Comparison of ENCODE assay signal across 15 cellular contexts in genomic region chr9:96603305-96604004, GRCh38. TPM values are rescaled to one million over a fixed set of nuclear protein-coding genes. Genes with fewer than 3 reads are reported as not detected.
DNase-seq lines count a peak whose midpoint lies in the region; ATAC-seq and TF ChIP-seq lines count a peak whose summit lies in the region.
"Had no signal": no experiment of that assay in that cellular context is flagged by ENCODE, and none has a peak within 500 bp of the region (broad histone marks: within the 10 kb centered on the region; RNA-seq: fewer than 3 reads in every experiment).

No MANE protein-coding gene starts in this region.

- TF ChIP-seq POLR2A in heart left ventricle (IDR thresholded peaks at IDR 0.05): no peak
- no peak for TF ChIP-seq POLR2A in prostate gland (IDR thresholded peaks at IDR 0.05)

- H3K27me3 ChIP-seq in ACC112 (ENCODE audit: insufficient read depth, low read length) (no peaks in the 10 kb centered on the region), heart left ventricle (no peaks in the 10 kb centered on the region), prostate gland (replicated peaks; ENCODE audit: insufficient read depth) (no peaks in the 10 kb centered on the region)

- H3K9me3 Mint-ChIP-seq in stimulated activated memory B cell treated with anti-CD40 and anti-IgM and Interleukin-4, amounts not matched to agents 10 μg/mL and 1 μg/mL and 100 μg/mL, for 72 hours: peaks cover 2% of the 10 kb centered on the region
- no peaks in the 10 kb centered on the region for H3K9me3 Mint-ChIP-seq in activated naive CD8-positive, alpha-beta T cell treated with anti-CD3 and anti-CD28 coated beads, Interleukin-2, amount 50 U/mL, for 24 hours
- H3K9me3 Mint-ChIP-seq: activated CD4-positive, alpha-beta memory T cell treated with anti-CD3 and anti-CD28 coated beads for 36 hours; dendritic cell treated with granulocyte-macrophage colony-stimulating factor and Interleukin-4, amounts not matched to agents 40 ng/mL and 50 ng/mL, for 4 days had no signal

- no peak overlapping the region for H3K27ac Mint-ChIP-seq in stimulated activated memory B cell treated with anti-CD40 and anti-IgM and Interleukin-4, amounts not matched to agents 10 μg/mL and 1 μg/mL and 100 μg/mL, for 72 hours
- no peak overlapping the region for H3K27ac Mint-ChIP-seq in activated naive CD8-positive, alpha-beta T cell treated with anti-CD3 and anti-CD28 coated beads, Interleukin-2, amount 50 U/mL, for 24 hours
- H3K27ac Mint-ChIP-seq: activated CD4-positive, alpha-beta memory T cell treated with anti-CD3 and anti-CD28 coated beads for 36 hours; dendritic cell treated with granulocyte-macrophage colony-stimulating factor and Interleukin-4, amounts not matched to agents 40 ng/mL and 50 ng/mL, for 4 days had no signal

- H3K9me3 ChIP-seq in heart left ventricle (no peaks in the 10 kb centered on the region), prostate gland (no peaks in the 10 kb centered on the region)
- H3K9me3 ChIP-seq: Caco-2 had no signal

- no peaks in the 10 kb centered on the region for H3K36me3 Mint-ChIP-seq in stimulated activated memory B cell treated with anti-CD40 and anti-IgM and Interleukin-4, amounts not matched to agents 10 μg/mL and 1 μg/mL and 100 μg/mL, for 72 hours
- H3K36me3 Mint-ChIP-seq in activated naive CD8-positive, alpha-beta T cell treated with anti-CD3 and anti-CD28 coated beads, Interleukin-2, amount 50 U/mL, for 24 hours (ENCODE audit: low read depth): no peaks in the 10 kb centered on the region
- H3K36me3 Mint-ChIP-seq: activated CD4-positive, alpha-beta memory T cell treated with anti-CD3 and anti-CD28 coated beads for 36 hours had no signal

- intact Hi-C loops in heart left ventricle (cut with DNase I) (no loop called here), prostate gland (cut with DNase I) (no loop called here)

- 53 to 62% (median 59%) methylated on average over 8 of the region's 8 CpGs for WGBS in heart left ventricle, 4 donors
- 12% methylated on average over 8 of the region's 8 CpGs for WGBS in prostate gland

- no peaks in the 10 kb centered on the region for H3K4me1 Mint-ChIP-seq in stimulated activated memory B cell treated with anti-CD40 and anti-IgM and Interleukin-4, amounts not matched to agents 10 μg/mL and 1 μg/mL and 100 μg/mL, for 72 hours
- H3K4me1 Mint-ChIP-seq in activated naive CD8-positive, alpha-beta T cell treated with anti-CD3 and anti-CD28 coated beads, Interleukin-2, amount 50 U/mL, for 24 hours: no peaks in the 10 kb centered on the region

- no peak for TF ChIP-seq CTCF in heart left ventricle (IDR thresholded peaks at IDR 0.05)
- TF ChIP-seq CTCF in prostate gland (IDR thresholded peaks at IDR 0.05): no peak

- H3K4me3 Mint-ChIP-seq in stimulated activated memory B cell treated with anti-CD40 and anti-IgM and Interleukin-4, amounts not matched to agents 10 μg/mL and 1 μg/mL and 100 μg/mL, for 72 hours: no peak overlapping the region
- H3K4me3 Mint-ChIP-seq in activated naive CD8-positive, alpha-beta T cell treated with anti-CD3 and anti-CD28 coated beads, Interleukin-2, amount 50 U/mL, for 24 hours: no peak overlapping the region
- H3K4me3 Mint-ChIP-seq: activated CD4-positive, alpha-beta memory T cell treated with anti-CD3 and anti-CD28 coated beads for 36 hours; dendritic cell treated with granulocyte-macrophage colony-stimulating factor and Interleukin-4, amounts not matched to agents 40 ng/mL and 50 ng/mL, for 4 days had no signal

- H3K4me3 ChIP-seq in ACC112 (ENCODE audit: low read depth, low read length) (peak overlapping the region; percentile 48), heart left ventricle (peak overlapping the region in 3 of 12 donors; percentile 2 to 15 (median 2)), prostate gland (no peak overlapping the region)

- H3K27ac ChIP-seq in ACC112 (ENCODE audit: low read depth, low read length): peak overlapping the region; percentile 31
- H3K27ac ChIP-seq in heart left ventricle: peak overlapping the region in 11 of 12 donors; percentile 19 to 78 (median 64)
- H3K27ac ChIP-seq in prostate gland: peak overlapping the region; percentile 67 to 83

- peak; percentile 66 for DNase-seq in amniotic epithelial cell (ENCODE audit: low read depth)
- DNase-seq in heart left ventricle: no peak
- peak; percentile 34 for DNase-seq in prostate gland (ENCODE audit: low spot score)
- no peak for DNase-seq in activated CD4-positive, CD25-positive, alpha-beta regulatory T cell treated with anti-CD3 and anti-CD28 coated beads, Interleukin-2, amount 50 U/mL, for 72 hours
- no peak for DNase-seq in stimulated activated CD4-positive, alpha-beta T cell treated with anti-CD3 and anti-CD28 coated beads, Interleukin-1b, Interleukin-23, amount 100 ng/mL, for 48 hours
- DNase-seq in activated naive CD8-positive, alpha-beta T cell treated with anti-CD3 and anti-CD28 coated beads, Interleukin-2, amount 50 U/mL, for 24 hours: no peak
- DNase-seq: ACHN; activated CD4-positive, alpha-beta memory T cell treated with anti-CD3 and anti-CD28 coated beads for 36 hours; amniotic stem cell; Caco-2; NK-92 treated with Interleukin-12 subunit alpha and Interleukin-12 subunit beta, amount 100 ng/mL, for 24 hours; SIG-M5 had no signal

- no peaks in the 10 kb centered on the region for H3K36me3 ChIP-seq in ACC112 (ENCODE audit: insufficient read depth, low read length)
- no peaks in the 10 kb centered on the region for H3K36me3 ChIP-seq in heart left ventricle
- no peaks in the 10 kb centered on the region for H3K36me3 ChIP-seq in prostate gland

- peak overlapping the region; percentile 57 for H2AFZ ChIP-seq in ACC112 (ENCODE audit: low read length, unreplicated experiment)

- peaks cover 9% of the 10 kb centered on the region for H3K4me1 ChIP-seq in ACC112 (ENCODE audit: control insufficient read depth, insufficient read depth, low read length, unreplicated experiment)
- peaks cover 0 to 26% (median 12%) of the 10 kb centered on the region in 12 donors for H3K4me1 ChIP-seq in heart left ventricle
- peaks cover 3% of the 10 kb centered on the region for H3K4me1 ChIP-seq in prostate gland (replicated peaks)
- H3K4me1 ChIP-seq: Caco-2 had no signal

- ATAC-seq in heart left ventricle: peak; percentile 79 to 89 (median 84)
- no peak for ATAC-seq in stimulated activated memory B cell treated with anti-CD40 and anti-IgM and Interleukin-4, amounts not matched to agents 10 μg/mL and 1 μg/mL and 100 μg/mL, for 72 hours
- ATAC-seq in activated naive CD8-positive, alpha-beta T cell treated with anti-CD3 and anti-CD28 coated beads, Interleukin-2, amount 50 U/mL, for 24 hours: no peak

- peaks cover 4% of the 10 kb centered on the region for H3K79me2 ChIP-seq in ACC112 (ENCODE audit: control insufficient read depth, insufficient read depth, low read length, unreplicated experiment)

- H3K27me3 Mint-ChIP-seq in stimulated activated memory B cell treated with anti-CD40 and anti-IgM and Interleukin-4, amounts not matched to agents 10 μg/mL and 1 μg/mL and 100 μg/mL, for 72 hours: no peaks in the 10 kb centered on the region
- peaks cover 14% of the 10 kb centered on the region for H3K27me3 Mint-ChIP-seq in activated naive CD8-positive, alpha-beta T cell treated with anti-CD3 and anti-CD28 coated beads, Interleukin-2, amount 50 U/mL, for 24 hours
- H3K27me3 Mint-ChIP-seq: dendritic cell treated with granulocyte-macrophage colony-stimulating factor and Interleukin-4, amounts not matched to agents 40 ng/mL and 50 ng/mL, for 4 days had no signal

RNA-seq across cellular contexts. Expression of gene CDC14B, which starts 16.2 kb away (rescaled TPM):
- total RNA-seq in heart left ventricle (10 to 100 TPM; 18.8 to 37.0 (median 26.9) TPM), prostate gland (10 to 100 TPM; 27.0 to 34.7 TPM)
- polyA plus RNA-seq in heart left ventricle: 10 to 100 TPM in 1 of 2 donors, 1 to 10 TPM in 1; 5.1 to 11.7 TPM

RNA-seq across cellular contexts. Expression of gene PRXL2C, which starts 51.7 kb away (rescaled TPM):
- 10 to 100 TPM; 18.7 to 41.1 (median 24.6) TPM for total RNA-seq in heart left ventricle
- 10 to 100 TPM; 10.6 to 14.7 TPM for polyA plus RNA-seq in heart left ventricle
- 10 to 100 TPM; 14.3 to 14.6 TPM for total RNA-seq in prostate gland

Comparison
In these comparisons a context has a peak if more than half of its experiments do, and no peak if none do; other contexts are left out.
1. DNase-seq: peak in amniotic epithelial cell (single experiment) and prostate gland (single experiment); none in heart left ventricle (0 of 5), activated CD4-positive, CD25-positive, alpha-beta regulatory T cell treated with anti-CD3 and anti-CD28 coated beads, Interleukin-2, amount 50 U/mL, for 72 hours (single experiment), stimulated activated CD4-positive, alpha-beta T cell treated with anti-CD3 and anti-CD28 coated beads, Interleukin-1b, Interleukin-23, amount 100 ng/mL, for 48 hours (single experiment) and activated naive CD8-positive, alpha-beta T cell treated with anti-CD3 and anti-CD28 coated beads, Interleukin-2, amount 50 U/mL, for 24 hours (single experiment).
2. ATAC-seq: peak in heart left ventricle (4 of 4); none in stimulated activated memory B cell treated with anti-CD40 and anti-IgM and Interleukin-4, amounts not matched to agents 10 μg/mL and 1 μg/mL and 100 μg/mL, for 72 hours (single experiment) and activated naive CD8-positive, alpha-beta T cell treated with anti-CD3 and anti-CD28 coated beads, Interleukin-2, amount 50 U/mL, for 24 hours (single experiment).
3. Peak in every context shown above with its lines, with median percentiles within 50 percentile points of each other: H3K27ac ChIP-seq.